28 cellular contexts compared by ENCODE assay signal in genomic region chr12:12541782-12542181, GRCh38.
"Had no signal": no experiment of that assay in that cellular context is flagged by ENCODE, and none has a peak within 500 bp of the region (broad histone marks: within the 10 kb centered on the region; RNA-seq: fewer than 3 reads in every experiment).

No MANE protein-coding gene starts in this region.

- ATAC-seq: effector memory CD8-positive, alpha-beta T cell; esophagus mucosa; gastrocnemius medialis; heart right ventricle; left cardiac atrium; left lung; left ventricle myocardium superior; lower lobe of right lung; mucosa of descending colon had no signal

- H3K36me3 Mint-ChIP-seq: naive B cell had no signal

- FAIRE-seq: endometrium, islet of Langerhans, keratinocyte had no signal

- H3K27me3 Mint-ChIP-seq: dendritic cell treated with granulocyte-macrophage colony-stimulating factor and Interleukin-4, amounts not matched to agents 40 ng/mL and 50 ng/mL, for 4 days; effector memory CD8-positive, alpha-beta T cell; naive B cell had no signal

- H3K27ac Mint-ChIP-seq: dendritic cell treated with granulocyte-macrophage colony-stimulating factor and Interleukin-4, amounts not matched to agents 40 ng/mL and 50 ng/mL, for 4 days; effector memory CD8-positive, alpha-beta T cell; endodermal cell; mesothelial cell of epicardium; naive B cell had no signal

- H3K27ac ChIP-seq: colonic mucosa, epithelial cell of prostate, esophagus squamous epithelium, gastrocnemius medialis, heart right ventricle, left lung, lower lobe of right lung had no signal

- H3K27me3 ChIP-seq: colonic mucosa, esophagus squamous epithelium, gastrocnemius medialis, heart right ventricle, left lung had no signal

- H3K4me1 Mint-ChIP-seq: endodermal cell had no signal

- H3K36me3 ChIP-seq: colonic mucosa, esophagus squamous epithelium, gastrocnemius medialis, left lung, lower lobe of right lung had no signal

- H3K9me3 ChIP-seq: colonic mucosa, esophagus squamous epithelium, gastrocnemius medialis, left lung, lower lobe of right lung, mucosa of descending colon had no signal

- H3K4me3 Mint-ChIP-seq: dendritic cell treated with granulocyte-macrophage colony-stimulating factor and Interleukin-4, amounts not matched to agents 40 ng/mL and 50 ng/mL, for 4 days; effector memory CD8-positive, alpha-beta T cell; endodermal cell; mesothelial cell of epicardium; naive B cell had no signal

- H3K4me3 ChIP-seq: colonic mucosa, esophagus squamous epithelium, gastrocnemius medialis, heart right ventricle, left lung, lower lobe of right lung, mucosa of descending colon had no signal

- H3K4me1 ChIP-seq: colonic mucosa had no signal

- DNase-seq: colonic mucosa; cortex of kidney; effector CD8-positive, alpha-beta T cell; effector memory CD8-positive, alpha-beta T cell; endodermal cell; erythroblast; esophagus squamous epithelium; foreskin fibroblast; foreskin melanocyte; gastrocnemius medialis; glutamatergic neuron; head of caudate nucleus; heart right ventricle; hippocampal formation; left cardiac atrium; left lung; left ventricle myocardium superior; lower lobe of right lung; mesenchymal stem cell; mucosa of descending colon; naive B cell had no signal

- H3K9me3 Mint-ChIP-seq: dendritic cell treated with granulocyte-macrophage colony-stimulating factor and Interleukin-4, amounts not matched to agents 40 ng/mL and 50 ng/mL, for 4 days; effector memory CD8-positive, alpha-beta T cell; mesothelial cell of epicardium had no signal
